ENCODE assay signal across 11 cellular contexts in the genomic region with DNA sequence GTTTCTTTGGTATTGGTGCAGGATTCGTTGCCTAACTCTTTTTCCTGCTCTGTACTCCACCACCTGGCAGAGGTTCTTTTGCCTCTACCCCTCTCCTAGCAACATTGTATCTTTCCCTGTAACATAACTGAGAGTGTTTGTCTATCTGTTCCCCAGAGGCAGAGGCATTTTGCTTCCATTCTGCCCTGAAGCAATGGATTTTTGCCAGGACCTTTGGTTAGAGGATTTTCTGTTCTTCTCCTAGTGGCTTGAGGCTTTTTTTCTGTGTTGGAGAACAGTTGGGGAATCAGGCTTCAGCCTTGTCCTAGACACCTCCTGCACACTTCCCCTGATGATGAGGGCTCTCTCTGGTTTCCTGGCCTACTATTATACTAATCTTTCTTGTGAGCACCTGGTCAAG.
DNase-seq lines count a peak whose midpoint lies in the region; ATAC-seq and TF ChIP-seq lines count a peak whose summit lies in the region.
"Had no signal": no experiment of that assay in that cellular context is flagged by ENCODE, and none has a peak within 500 bp of the region (broad histone marks: within the 10 kb centered on the region; RNA-seq: fewer than 3 reads in every experiment).

No MANE protein-coding gene starts in this region.

- DNase-seq in GM04503 (ENCODE audit: low read depth), result peak; percentile 35
- peak; percentile 9 for DNase-seq in T1000 (lab: John Stamatoyannopoulos, UW)
- DNase-seq in fibroblast of the aortic adventitia (ENCODE audit: low read depth), result peak; percentile 58
- DNase-seq in pons (ENCODE audit: low spot score), result peak; percentile 43
- no peak for DNase-seq in GM19238 (ENCODE audit: insufficient read length, low spot score)
- DNase-seq: activated naive CD8-positive, alpha-beta T cell treated with anti-CD3 and anti-CD28 coated beads for 36 hours; NCI-H1417 treated with DMSO at 0.1 percent for 48 hours; stimulated activated naive B cell treated with anti-CD40 and anti-IgM and Interleukin-4, amounts not matched to agents 10 μg/mL and 1 μg/mL and 100 μg/mL, for 72 hours; T-helper 2 cell had no signal

- TF ChIP-seq CTCF in fibroblast of the aortic adventitia (IDR thresholded peaks at IDR 0.05; ENCODE audit: insufficient read depth, low read length), result no peak

- ATAC-seq in HG03280 (IDR thresholded peaks at IDR 0.05; ENCODE audit: unreplicated experiment) (no peak), HG02981 (IDR thresholded peaks at IDR 0.05; ENCODE audit: unreplicated experiment) (no peak)
- ATAC-seq: stimulated activated naive B cell treated with anti-CD40 and anti-IgM and Interleukin-4, amounts not matched to agents 10 μg/mL and 1 μg/mL and 100 μg/mL, for 72 hours had no signal

- H3K4me3 ChIP-seq in fibroblast of the aortic adventitia (ENCODE audit: low read depth, low read length), result no peak overlapping the region
